ENCODE assay signal across 3 cellular contexts in the genomic region with DNA sequence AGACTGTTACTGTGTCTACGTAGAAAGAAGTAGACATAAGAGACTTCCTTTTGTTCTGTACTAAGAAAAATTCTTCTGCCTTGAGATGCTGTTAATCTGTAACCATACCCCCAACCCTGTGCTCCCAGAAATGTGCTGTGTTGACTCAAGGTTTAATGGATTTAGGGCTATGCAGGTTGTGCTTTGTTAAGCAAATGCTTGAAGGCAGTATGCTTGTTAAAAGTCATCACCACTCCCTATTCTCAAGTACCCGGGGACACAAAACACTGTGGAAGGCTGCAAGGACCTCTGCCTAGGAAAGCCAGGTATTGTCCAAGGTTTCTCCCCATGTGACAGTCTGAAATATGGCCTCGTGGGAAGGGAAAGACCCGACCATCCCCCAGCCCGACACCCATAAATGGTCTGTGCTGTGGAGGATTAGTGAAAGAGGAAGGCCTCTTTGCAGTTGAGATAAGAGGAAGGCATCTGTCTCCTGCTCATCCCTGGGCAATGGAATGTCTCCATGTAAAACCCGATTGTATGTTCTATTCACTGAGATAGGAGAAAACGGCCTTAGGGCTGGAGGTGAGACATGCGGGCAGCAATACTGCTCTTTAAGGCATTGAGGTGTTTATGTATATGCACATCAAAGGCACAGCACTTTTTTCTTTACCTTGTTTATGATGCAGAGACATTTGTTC. TPM values are rescaled to one million over a fixed set of nuclear protein-coding genes. Genes with fewer than 3 reads are reported as not detected.
"Had no signal": no experiment of that assay in that cellular context is flagged by ENCODE, and none has a peak within 500 bp of the region (broad histone marks: within the 10 kb centered on the region; RNA-seq: fewer than 3 reads in every experiment).

No MANE protein-coding gene starts in this region.

RNA-seq across cellular contexts. Expression of a gene that starts 32.3 kb away (rescaled TPM):
- total RNA-seq: HepG2 had no signal
- polyA plus RNA-seq: HepG2 had no signal

RNA-seq across cellular contexts. Expression of a gene that starts 56.8 kb away (rescaled TPM):
- total RNA-seq: IMR-90, SJSA1 had no signal
- polyA plus RNA-seq: IMR-90 had no signal
